ENCODE assay signal across 28 cellular contexts in the genomic region with DNA sequence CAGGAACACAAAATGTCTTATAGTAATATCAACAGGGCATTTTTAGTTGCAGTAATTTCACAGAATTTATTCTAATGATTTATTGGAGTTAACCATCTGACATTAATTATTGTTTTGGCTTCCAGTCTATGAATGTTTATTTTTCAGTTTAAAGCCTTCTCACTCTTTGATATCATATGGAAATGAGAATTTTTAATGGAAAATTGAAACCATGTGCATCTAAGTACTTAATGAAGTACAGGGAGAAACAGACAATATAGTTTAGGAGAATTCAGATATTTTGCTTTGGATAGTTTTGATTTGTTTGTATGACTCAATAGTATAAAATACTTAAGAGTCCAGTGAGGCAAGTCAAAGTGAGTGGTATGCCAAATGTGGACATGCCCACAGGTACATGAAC.
A peak's percentile ranks its signal among the peaks of the same experiment; 100 is the strongest.
DNase-seq lines count a peak whose midpoint lies in the region; ATAC-seq and TF ChIP-seq lines count a peak whose summit lies in the region.
"Had no signal": no experiment of that assay in that cellular context is flagged by ENCODE, and none has a peak within 500 bp of the region (broad histone marks: within the 10 kb centered on the region; RNA-seq: fewer than 3 reads in every experiment).

No MANE protein-coding gene starts in this region.

- H3K4me3 ChIP-seq in HCT116 (replicated peaks in 1 of 2; ENCODE audit: low read depth in 1 of 2, low read length in 2 of 2) (peak overlapping the region in 1 of 2 experiments; percentile 23; a peak in 2 of 4 replicates), PC-9 (no peak overlapping the region)
- H3K4me3 ChIP-seq in naive thymus-derived CD4-positive, alpha-beta T cell (ENCODE audit: low read length) = no peak overlapping the region
- H3K4me3 ChIP-seq: K562 had no signal

- no peak overlapping the region for H3K4me3 Mint-ChIP-seq in naive thymus-derived CD4-positive, alpha-beta T cell
- H3K4me3 Mint-ChIP-seq: activated naive CD4-positive, alpha-beta T cell treated with anti-CD3 and anti-CD28 coated beads, Interleukin-2, amount 10 ng/mL, durations not matched to agents 7 days and 5 days; activated T-helper 1 cell treated with anti-CD3 and anti-CD28 coated beads, Interleukin-12 subunit alpha, Interleukin-12 subunit beta, Interleukin-2, Interleukin-4 antibody, amounts not matched to agents 30 ng/mL and 10 ng/mL and 1 ng/mL, durations not matched to agents 14 hours and 24 hours and 36 hours; CD4-positive, CD25-positive, alpha-beta regulatory T cell; naive B cell had no signal

- H3K9me3 ChIP-seq in HCT116 (ENCODE audit: control insufficient read depth in 1 of 2, insufficient read depth in 1 of 2, low read depth in 1 of 2, low read length in 2 of 2) (no peaks in the 10 kb centered on the region), PC-9 (ENCODE audit: insufficient read depth, low read depth) (0 out of 2 replicates have a peak, but pooled peaks cover 5% of the 10 kb centered on the region)
- H3K9me3 ChIP-seq in naive thymus-derived CD4-positive, alpha-beta T cell (ENCODE audit: control insufficient read depth in 2 of 3, low read length in 3 of 3) = no peaks in the 10 kb centered on the region

- H3K27ac Mint-ChIP-seq in naive thymus-derived CD4-positive, alpha-beta T cell = no peak overlapping the region
- H3K27ac Mint-ChIP-seq: activated naive CD4-positive, alpha-beta T cell treated with anti-CD3 and anti-CD28 coated beads, Interleukin-2, amount 10 ng/mL, durations not matched to agents 7 days and 5 days; activated T-helper 1 cell treated with anti-CD3 and anti-CD28 coated beads, Interleukin-12 subunit alpha, Interleukin-12 subunit beta, Interleukin-2, Interleukin-4 antibody, amounts not matched to agents 30 ng/mL and 10 ng/mL and 1 ng/mL, durations not matched to agents 14 hours and 24 hours and 36 hours; CD4-positive, CD25-positive, alpha-beta regulatory T cell had no signal

- peak overlapping the region; percentile 79 for H3K4me2 ChIP-seq in HCT116 (ENCODE audit: low read length)
- H3K4me2 ChIP-seq in PC-9 = peak overlapping the region; percentile 23

- H3K27ac ChIP-seq in HCT116 (ENCODE audit: low read depth, low read length) = peak overlapping the region; percentile 89
- H3K27ac ChIP-seq in PC-9 = peak overlapping the region; percentile 66
- no peak overlapping the region for H3K27ac ChIP-seq in naive thymus-derived CD4-positive, alpha-beta T cell (ENCODE audit: low read depth, low read length)
- H3K27ac ChIP-seq: RWPE1, WERI-Rb-1 had no signal

- H3K36me3 Mint-ChIP-seq in naive thymus-derived CD4-positive, alpha-beta T cell = peaks cover 0 to 32% (median 9%) of the 10 kb centered on the region in 5 donors

- no peaks in the 10 kb centered on the region for H3K27me3 ChIP-seq in HCT116 (ENCODE audit: insufficient read depth, low read length)
- H3K27me3 ChIP-seq in PC-9 (ENCODE audit: insufficient read depth, low read depth) = no peaks in the 10 kb centered on the region
- no peaks in the 10 kb centered on the region for H3K27me3 ChIP-seq in naive thymus-derived CD4-positive, alpha-beta T cell (ENCODE audit: control insufficient read depth in 2 of 2, insufficient read depth in 2 of 2, low read length in 2 of 2)

- no peak for TF ChIP-seq POLR2A in HCT116 (IDR thresholded peaks at IDR 0.05; ENCODE audit: borderline replicate concordance, extremely low read depth, insufficient read depth, insufficient read length)

- no TSS peak for BruUV-seq in HCT116 (replicated peaks; lab: Mats Ljungman, UMichigan)
- BruUV-seq in PC-9 (replicated peaks; lab: Mats Ljungman, UMichigan) = no TSS peak

- H4K20me1 ChIP-seq in HCT116 (ENCODE audit: insufficient read depth) (no peaks in the 10 kb centered on the region), PC-9 (ENCODE audit: insufficient read depth) (no peaks in the 10 kb centered on the region; the same call in 1 of the 2 replicates)

- H3K9me3 Mint-ChIP-seq in naive thymus-derived CD4-positive, alpha-beta T cell = no peaks in the 10 kb centered on the region
- H3K9me3 Mint-ChIP-seq: activated naive CD4-positive, alpha-beta T cell treated with anti-CD3 and anti-CD28 coated beads, Interleukin-2, amount 10 ng/mL, durations not matched to agents 7 days and 5 days; activated T-helper 1 cell treated with anti-CD3 and anti-CD28 coated beads, Interleukin-12 subunit alpha, Interleukin-12 subunit beta, Interleukin-2, Interleukin-4 antibody, amounts not matched to agents 30 ng/mL and 10 ng/mL and 1 ng/mL, durations not matched to agents 14 hours and 24 hours and 36 hours; CD4-positive, CD25-positive, alpha-beta regulatory T cell; naive B cell had no signal

- peak; percentile 20 for DNase-seq in EH (ENCODE audit: low read depth)
- DNase-seq in HCT116 (ENCODE audit: low read depth, low spot score) = no peak
- DNase-seq in PC-9 = no peak
- DNase-seq in fibroblast of peridontal ligament (ENCODE audit: extremely low read depth) = peak; percentile 52
- DNase-seq in naive thymus-derived CD4-positive, alpha-beta T cell = no peak
- DNase-seq: activated CD4-positive, alpha-beta T cell treated with anti-CD3 and anti-CD28 coated beads, Interleukin-2, amount 50 U/mL, for 4 hours; activated naive CD4-positive, alpha-beta T cell treated with anti-CD3 and anti-CD28 coated beads, Interleukin-2, amount 10 ng/mL, durations not matched to agents 7 days and 5 days; amygdala; CD4-positive, CD25-positive, alpha-beta regulatory T cell; GDM1; H7; head of caudate nucleus; MM.1S; naive B cell; NCI-H2171; NCI-H524 treated with DMSO at 0.1 percent for 48 hours; occipital lobe; small intestine; stimulated activated CD4-positive, alpha-beta T cell treated with anti-CD3 and anti-CD28 coated beads, Interleukin-1b, Interleukin-23, amount 100 ng/mL, for 48 hours; T-helper 9 cell; trophoblast cell; WERI-Rb-1 had no signal

- H3K9me2 ChIP-seq in HCT116 (ENCODE audit: insufficient read depth) (no peaks in the 10 kb centered on the region), PC-9 (ENCODE audit: insufficient read depth) (no peaks in the 10 kb centered on the region)

- H2AFZ ChIP-seq in HCT116 (ENCODE audit: low read depth, low read length, poor library complexity, severe bottlenecking) (no peak overlapping the region), PC-9 (no peak overlapping the region)

- RAD21 ChIA-PET in HCT116 (lab: Charles Lee; ENCODE audit: low non-redundant PET in 1 of 2, low total read pairs in 2 of 2, uncharacterized antibody in 2 of 2, unreplicated experiment in 2 of 2) = no interaction called here

- CTCF ChIA-PET in HCT116 (lab: Charles Lee) = no interaction called here
- CTCF ChIA-PET in PC-9 (lab: Charles Lee) = no interaction called here
- CTCF ChIA-PET in naive thymus-derived CD4-positive, alpha-beta T cell (lab: Charles Lee) = no interaction called here

- H3K4me1 ChIP-seq in HCT116 (ENCODE audit: control insufficient read depth in 1 of 2, insufficient read depth in 2 of 2, low read length in 2 of 2) (peaks cover 81 to 84% of the 10 kb centered on the region in 2 experiments), PC-9 (replicated peaks; ENCODE audit: insufficient read depth) (peaks cover 67% of the 10 kb centered on the region)
- H3K4me1 ChIP-seq in naive thymus-derived CD4-positive, alpha-beta T cell (ENCODE audit: control insufficient read depth in 2 of 2, insufficient read depth in 2 of 2, low read length in 2 of 2) = no peaks in the 10 kb centered on the region

- H3K79me2 ChIP-seq in HCT116 (ENCODE audit: insufficient read depth, low read length) (peaks cover 38% of the 10 kb centered on the region), PC-9 (ENCODE audit: low read depth) (peaks cover 6% of the 10 kb centered on the region; the same call in 1 of the 2 replicates)

- TF ChIP-seq CTCF in HCT116 (IDR thresholded peaks at IDR 0.05 in 2 of 3, conservative IDR thresholded peaks at IDR 0.05 in 1 of 3; ENCODE audit: borderline replicate concordance in 1 of 3, insufficient read depth in 1 of 3, low read depth in 2 of 3, low read length in 2 of 3) (no peak), PC-9 (conservative IDR thresholded peaks at IDR 0.05) (no peak)

- intact Hi-C loops in HCT116 (cut with micrococcal nuclease) (loop anchor here (5.0 kb wide), 1 partner anchor 160 kb away; no protein-coding TSS in a partner anchor), PC-9 (cut with micrococcal nuclease; ENCODE audit: unreplicated experiment) (loop anchor here (5.0 kb wide), 1 partner anchor 160 kb away; no protein-coding TSS in a partner anchor)
- intact Hi-C loops in naive thymus-derived CD4-positive, alpha-beta T cell (cut with micrococcal nuclease) = no loop called here

- ATAC-seq in HCT116 (no peak), GM21526 (IDR thresholded peaks at IDR 0.05; ENCODE audit: low FRiP score, unreplicated experiment) (no peak), HG03520 (IDR thresholded peaks at IDR 0.05; ENCODE audit: unreplicated experiment) (no peak), HG03280 (IDR thresholded peaks at IDR 0.05; ENCODE audit: unreplicated experiment) (no peak)
- no peak for ATAC-seq in naive thymus-derived CD4-positive, alpha-beta T cell
- ATAC-seq: K562 had no signal

- H3K36me3 ChIP-seq in HCT116 (ENCODE audit: control insufficient read depth in 1 of 2, insufficient read depth in 2 of 2, low read length in 2 of 2) (no peaks in the 10 kb centered on the region), PC-9 (ENCODE audit: low read depth) (peaks cover 36% of the 10 kb centered on the region)
- H3K36me3 ChIP-seq in naive thymus-derived CD4-positive, alpha-beta T cell (ENCODE audit: control insufficient read depth in 2 of 3, insufficient read depth in 3 of 3, low read length in 3 of 3) = no peaks in the 10 kb centered on the region

- peaks cover 0 to 3% (median 0%) of the 10 kb centered on the region in 7 donors for H3K4me1 Mint-ChIP-seq in naive thymus-derived CD4-positive, alpha-beta T cell
- H3K4me1 Mint-ChIP-seq: activated naive CD4-positive, alpha-beta T cell treated with anti-CD3 and anti-CD28 coated beads, Interleukin-2, amount 10 ng/mL, durations not matched to agents 7 days and 5 days had no signal

- H3F3A ChIP-seq in PC-9 (ENCODE audit: insufficient read depth, low read depth) = peaks cover 56% of the 10 kb centered on the region

- POLR2A ChIA-PET in HCT116 (lab: Charles Lee) = no interaction called here
- POLR2A ChIA-PET in PC-9 (lab: Charles Lee; ENCODE audit: unreplicated experiment) = no interaction called here
- POLR2A ChIA-PET in naive thymus-derived CD4-positive, alpha-beta T cell (lab: Charles Lee) = no interaction called here

- H3K27me3 Mint-ChIP-seq in naive thymus-derived CD4-positive, alpha-beta T cell = no peaks in the 10 kb centered on the region
- H3K27me3 Mint-ChIP-seq: activated naive CD4-positive, alpha-beta T cell treated with anti-CD3 and anti-CD28 coated beads, Interleukin-2, amount 10 ng/mL, durations not matched to agents 7 days and 5 days; CD4-positive, CD25-positive, alpha-beta regulatory T cell; naive B cell had no signal

- no peak for TF ChIP-seq RAD21 in HCT116 (IDR thresholded peaks at IDR 0.05; ENCODE audit: low read depth)

- H3K9ac ChIP-seq in HCT116 (ENCODE audit: low read length) = peak overlapping the region; percentile 32

TF ChIP-seq in HCT116, 20 proteins besides CTCF, POLR2A, EP300 and RAD21:
- 0 out of 2 replicates have a peak, but pooled peaks have one; percentile 18 for TF ChIP-seq JUND (IDR thresholded peaks at IDR 0.05)
- TF ChIP-seq ELF1 (IDR thresholded peaks at IDR 0.05; ENCODE audit: borderline replicate concordance, low read depth) = no peak
TF ChIP-seq in HCT116: peak in this region for 1.

Comparison
In these comparisons a context has a peak if more than half of its experiments do, and no peak if none do; other contexts are left out.
1. DNase-seq: peak in EH (single experiment) and fibroblast of peridontal ligament (single experiment); none in HCT116 (single experiment), PC-9 (0 of 2) and naive thymus-derived CD4-positive, alpha-beta T cell (0 of 9).
2. intact Hi-C loops: an anchor here in HCT116 (5.0 kb wide) and PC-9 (5.0 kb wide); none called in naive thymus-derived CD4-positive, alpha-beta T cell.